ENCODE assay signal across 9 cellular contexts in the genomic region with DNA sequence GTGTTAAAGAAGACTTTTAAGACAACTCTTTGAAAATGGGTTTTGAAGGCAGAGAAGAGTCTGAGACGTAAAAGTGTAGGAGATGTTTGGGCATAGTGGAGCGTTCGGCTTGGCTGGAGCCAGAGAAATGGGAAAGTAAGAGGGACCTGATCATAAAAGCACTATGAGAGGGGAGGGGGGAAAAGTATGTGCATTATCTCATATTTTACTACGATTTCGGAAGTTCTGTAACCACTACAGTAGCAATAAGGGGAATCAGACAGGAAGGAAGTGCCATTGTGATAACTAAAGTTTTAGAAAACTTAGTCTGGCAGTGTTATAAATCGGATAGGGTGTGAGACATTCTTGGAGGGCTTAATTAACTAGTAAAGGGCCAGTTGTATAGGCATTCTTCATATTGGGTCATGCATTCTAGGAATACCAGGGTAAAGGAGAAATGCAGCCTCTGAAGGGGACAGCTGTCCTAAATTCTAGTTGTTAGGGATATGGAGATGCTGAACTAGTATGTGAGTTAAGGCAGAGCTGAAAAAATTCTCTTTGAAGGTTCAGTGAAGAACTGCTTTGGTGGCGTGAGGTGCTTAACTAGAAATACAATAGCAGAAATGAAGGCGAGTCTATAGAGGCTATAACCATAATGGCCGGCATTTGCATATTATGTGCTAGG.
A peak's percentile ranks its signal among the peaks of the same experiment; 100 is the strongest.
DNase-seq lines count a peak whose midpoint lies in the region; ATAC-seq and TF ChIP-seq lines count a peak whose summit lies in the region.
"Had no signal": no experiment of that assay in that cellular context is flagged by ENCODE, and none has a peak within 500 bp of the region (broad histone marks: within the 10 kb centered on the region; RNA-seq: fewer than 3 reads in every experiment).

No MANE protein-coding gene starts in this region.

- H3K27me3 Mint-ChIP-seq in activated CD4-positive, alpha-beta T cell treated with anti-CD3 and anti-CD28 coated beads for 36 hours = peaks cover 9% of the 10 kb centered on the region
- H3K27me3 Mint-ChIP-seq in activated CD4-positive, alpha-beta memory T cell treated with anti-CD3 and anti-CD28 coated beads, Interleukin-2, amount 10 ng/mL, durations not matched to agents 7 days and 5 days = no peaks in the 10 kb centered on the region
- no peaks in the 10 kb centered on the region for H3K27me3 Mint-ChIP-seq in stimulated activated naive CD8-positive, alpha-beta T cell treated with anti-CD3 and anti-CD28 coated beads, Interleukin-15, amount 100 ng/mL, for 72 hours

- no peaks in the 10 kb centered on the region for H3K9me3 ChIP-seq in iPS DF 6.9 (ENCODE audit: control insufficient read depth, insufficient read depth, low read length)

- no peaks in the 10 kb centered on the region for H3K27me3 ChIP-seq in iPS DF 6.9 (ENCODE audit: control insufficient read depth, insufficient read depth, low read length)

- ATAC-seq in activated CD4-positive, alpha-beta T cell treated with anti-CD3 and anti-CD28 coated beads for 36 hours = peak; percentile 30
- peak; percentile 52 for ATAC-seq in stimulated activated naive CD8-positive, alpha-beta T cell treated with anti-CD3 and anti-CD28 coated beads, Interleukin-15, amount 100 ng/mL, for 72 hours
- ATAC-seq in HG03196 (IDR thresholded peaks at IDR 0.05; ENCODE audit: unreplicated experiment) = no peak

- peak overlapping the region; percentile 63; the same call in 1 of the 2 replicates for H3K4me3 ChIP-seq in iPS DF 6.9 (ENCODE audit: low read length)

- CTCF ChIA-PET in activated CD4-positive, alpha-beta T cell treated with anti-CD3 and anti-CD28 coated beads for 36 hours (lab: Charles Lee) = no interaction called here
- CTCF ChIA-PET in activated CD4-positive, alpha-beta memory T cell treated with anti-CD3 and anti-CD28 coated beads, Interleukin-2, amount 10 ng/mL, durations not matched to agents 7 days and 5 days (lab: Charles Lee) = no interaction called here

- H3K4me1 Mint-ChIP-seq in activated CD4-positive, alpha-beta T cell treated with anti-CD3 and anti-CD28 coated beads for 36 hours = peaks cover 23% of the 10 kb centered on the region
- H3K4me1 Mint-ChIP-seq in activated CD4-positive, alpha-beta memory T cell treated with anti-CD3 and anti-CD28 coated beads, Interleukin-2, amount 10 ng/mL, durations not matched to agents 7 days and 5 days = peaks cover 32% of the 10 kb centered on the region
- H3K4me1 Mint-ChIP-seq in stimulated activated naive CD8-positive, alpha-beta T cell treated with anti-CD3 and anti-CD28 coated beads, Interleukin-15, amount 100 ng/mL, for 72 hours = peaks cover 29% of the 10 kb centered on the region

- POLR2A ChIA-PET in activated CD4-positive, alpha-beta T cell treated with anti-CD3 and anti-CD28 coated beads for 36 hours (lab: Charles Lee) = no interaction called here
- POLR2A ChIA-PET in activated CD4-positive, alpha-beta memory T cell treated with anti-CD3 and anti-CD28 coated beads, Interleukin-2, amount 10 ng/mL, durations not matched to agents 7 days and 5 days (lab: Charles Lee) = no interaction called here

- peak overlapping the region; percentile 60 for H3K4me3 Mint-ChIP-seq in activated CD4-positive, alpha-beta T cell treated with anti-CD3 and anti-CD28 coated beads for 36 hours
- H3K4me3 Mint-ChIP-seq in activated CD4-positive, alpha-beta memory T cell treated with anti-CD3 and anti-CD28 coated beads, Interleukin-2, amount 10 ng/mL, durations not matched to agents 7 days and 5 days = peak overlapping the region; percentile 69
- peak overlapping the region; percentile 64 to 72 for H3K4me3 Mint-ChIP-seq in stimulated activated naive CD8-positive, alpha-beta T cell treated with anti-CD3 and anti-CD28 coated beads, Interleukin-15, amount 100 ng/mL, for 72 hours

- no peak overlapping the region for H3K27ac ChIP-seq in iPS DF 6.9 (ENCODE audit: low read length)

- H3K4me1 ChIP-seq in iPS DF 6.9 (ENCODE audit: control insufficient read depth, insufficient read depth, low read length) = peaks cover 1% of the 10 kb centered on the region; the same call in 1 of the 2 replicates

- no peaks in the 10 kb centered on the region for H3K36me3 Mint-ChIP-seq in activated CD4-positive, alpha-beta T cell treated with anti-CD3 and anti-CD28 coated beads for 36 hours (ENCODE audit: low read depth)
- no peaks in the 10 kb centered on the region for H3K36me3 Mint-ChIP-seq in activated CD4-positive, alpha-beta memory T cell treated with anti-CD3 and anti-CD28 coated beads, Interleukin-2, amount 10 ng/mL, durations not matched to agents 7 days and 5 days (ENCODE audit: low read depth)

- no peak for DNase-seq in activated CD4-positive, alpha-beta T cell treated with anti-CD3 and anti-CD28 coated beads for 36 hours
- DNase-seq in activated CD4-positive, alpha-beta T cell treated with anti-CD3 and anti-CD28 coated beads, Interleukin-2, amount 50 U/mL, for 1 hour = no peak
- no peak for DNase-seq in activated CD4-positive, alpha-beta memory T cell treated with anti-CD3 and anti-CD28 coated beads, Interleukin-2, amount 10 ng/mL, durations not matched to agents 7 days and 5 days
- DNase-seq in iPS DF 6.9 (ENCODE audit: low read depth, low spot score) (no peak), GM10266 (ENCODE audit: extremely low spot score) (no peak), HK-2 (ENCODE audit: unreplicated experiment) (no peak)
- DNase-seq in stimulated activated naive CD8-positive, alpha-beta T cell treated with anti-CD3 and anti-CD28 coated beads, Interleukin-15, amount 100 ng/mL, for 72 hours = no peak
- DNase-seq: NCI-H187 treated with DMSO at 0.1 percent for 48 hours had no signal

- no peak for TF ChIP-seq CTCF in GM10266 (IDR thresholded peaks at IDR 0.05; ENCODE audit: control insufficient read depth, insufficient read depth, low read depth, missing control alignments)

- H3K9me3 Mint-ChIP-seq in activated CD4-positive, alpha-beta T cell treated with anti-CD3 and anti-CD28 coated beads for 36 hours (ENCODE audit: low read depth) = peaks cover 2% of the 10 kb centered on the region
- H3K9me3 Mint-ChIP-seq in activated CD4-positive, alpha-beta memory T cell treated with anti-CD3 and anti-CD28 coated beads, Interleukin-2, amount 10 ng/mL, durations not matched to agents 7 days and 5 days = peaks cover 3% of the 10 kb centered on the region
- no peaks in the 10 kb centered on the region for H3K9me3 Mint-ChIP-seq in stimulated activated naive CD8-positive, alpha-beta T cell treated with anti-CD3 and anti-CD28 coated beads, Interleukin-15, amount 100 ng/mL, for 72 hours

- H3K27ac Mint-ChIP-seq in activated CD4-positive, alpha-beta T cell treated with anti-CD3 and anti-CD28 coated beads for 36 hours = peak overlapping the region; percentile 29
- H3K27ac Mint-ChIP-seq in activated CD4-positive, alpha-beta memory T cell treated with anti-CD3 and anti-CD28 coated beads, Interleukin-2, amount 10 ng/mL, durations not matched to agents 7 days and 5 days = peak overlapping the region; percentile 36
- H3K27ac Mint-ChIP-seq in stimulated activated naive CD8-positive, alpha-beta T cell treated with anti-CD3 and anti-CD28 coated beads, Interleukin-15, amount 100 ng/mL, for 72 hours = no peak overlapping the region

- no peaks in the 10 kb centered on the region for H3K36me3 ChIP-seq in iPS DF 6.9 (ENCODE audit: control insufficient read depth, insufficient read depth, low read length)

- intact Hi-C loops in activated CD4-positive, alpha-beta T cell treated with anti-CD3 and anti-CD28 coated beads for 36 hours (cut with DNase I, micrococcal nuclease) = loop anchor here in 1 of 2 experiments (10.0 kb wide), 1 partner anchor 141 kb away; no protein-coding TSS in a partner anchor

- no CpG with 5 or more reads among the region's 9 CpGs for WGBS in iPS DF 6.9 (ENCODE audit: insufficient coverage, insufficient read length)

Comparison
In these comparisons a context has a peak if more than half of its experiments do, and no peak if none do; other contexts are left out.
1. H3K27ac Mint-ChIP-seq: peak in activated CD4-positive, alpha-beta T cell treated with anti-CD3 and anti-CD28 coated beads for 36 hours (single experiment) and activated CD4-positive, alpha-beta memory T cell treated with anti-CD3 and anti-CD28 coated beads, Interleukin-2, amount 10 ng/mL, durations not matched to agents 7 days and 5 days (single experiment); none in stimulated activated naive CD8-positive, alpha-beta T cell treated with anti-CD3 and anti-CD28 coated beads, Interleukin-15, amount 100 ng/mL, for 72 hours (0 of 2).
2. Peak in every context shown above with its lines, with median percentiles within 50 percentile points of each other: H3K4me3 Mint-ChIP-seq.